17 cellular contexts compared by ENCODE assay signal in the genomic region with DNA sequence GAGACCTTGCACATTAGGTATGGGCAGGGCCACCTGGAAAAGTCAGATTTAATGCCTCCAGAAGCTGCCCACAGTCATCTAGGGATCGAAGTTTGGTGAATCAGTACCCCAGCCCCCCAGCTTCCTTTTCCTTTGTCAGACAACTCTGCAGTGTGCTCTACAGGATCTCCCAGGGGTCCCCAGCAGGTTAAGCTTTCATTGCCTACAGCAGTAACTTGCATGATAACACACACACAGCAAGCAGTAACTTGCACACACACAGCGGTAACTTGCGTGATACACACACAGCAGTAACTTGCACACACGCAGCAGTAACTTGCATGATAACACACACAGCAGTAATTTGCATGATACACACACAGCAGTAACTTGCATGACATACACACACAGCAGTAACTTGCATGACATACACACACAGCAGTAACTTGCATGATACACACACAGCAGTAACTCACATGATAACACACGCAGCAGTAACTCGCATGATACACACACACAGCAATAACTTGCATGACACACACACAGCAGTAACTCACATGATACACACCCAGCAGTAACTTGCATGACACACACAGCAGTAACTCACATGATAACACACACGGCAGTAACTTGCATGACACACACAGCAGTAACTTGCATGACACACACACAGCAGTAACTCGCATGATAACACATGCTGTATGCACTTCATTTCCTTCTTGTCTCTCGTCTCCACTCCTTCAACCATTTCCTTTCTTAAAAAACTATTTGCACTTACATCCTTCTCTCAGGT.
A peak's percentile ranks its signal among the peaks of the same experiment; 100 is the strongest.
DNase-seq lines count a peak whose midpoint lies in the region; TF ChIP-seq lines count a peak whose summit lies in the region.
"Had no signal": no experiment of that assay in that cellular context is flagged by ENCODE, and none has a peak within 500 bp of the region (broad histone marks: within the 10 kb centered on the region; RNA-seq: fewer than 3 reads in every experiment).

No MANE protein-coding gene starts in this region.

- H3K27me3 ChIP-seq in GM23248 (replicated peaks; ENCODE audit: insufficient read depth), result no peaks in the 10 kb centered on the region
- H3K27me3 ChIP-seq in neural progenitor cell, result no peaks in the 10 kb centered on the region
- H3K27me3 ChIP-seq: colonic mucosa, vagina had no signal

- H3K4me1 ChIP-seq in GM23248 (ENCODE audit: insufficient read depth), result peaks cover 16% of the 10 kb centered on the region
- H3K4me1 ChIP-seq in neural progenitor cell, result peaks cover 32% of the 10 kb centered on the region
- H3K4me1 ChIP-seq: colonic mucosa, vagina had no signal

- DNase-seq in GM23248, result peak; percentile 36
- DNase-seq in KBM-7, result peak; percentile 37
- DNase-seq in epithelial cell of esophagus (ENCODE audit: low read depth), result peak; percentile 82
- DNase-seq in neural progenitor cell (ENCODE audit: low spot score), result no peak
- no peak for DNase-seq in ecto neural progenitor cell (ENCODE audit: low spot score)
- DNase-seq in superior temporal gyrus (ENCODE audit: extremely low spot score), result no peak
- no peak for DNase-seq in progenitor cell of endocrine pancreas (ENCODE audit: low spot score, unreplicated experiment)
- DNase-seq: activated CD4-positive, alpha-beta memory T cell treated with anti-CD3 and anti-CD28 coated beads, Interleukin-2, amount 10 ng/mL, durations not matched to agents 7 days and 5 days; activated T-cell treated with anti-CD3 and anti-CD28 coated beads, Interleukin-2, amount 50 U/mL, for 24 hours; colonic mucosa; NCI-H187; NCI-H446; stimulated activated CD4-positive, alpha-beta T cell treated with anti-CD3 and anti-CD28 coated beads, Interleukin-4, amount 100 ng/mL, for 24 hours; substantia nigra; SW 1271 had no signal

- peaks cover 51% of the 10 kb centered on the region for H3K4me1 Mint-ChIP-seq in neural progenitor cell
- peaks cover 28% of the 10 kb centered on the region for H3K4me1 Mint-ChIP-seq in progenitor cell of endocrine pancreas (ENCODE audit: low read depth)
- H3K4me1 Mint-ChIP-seq: activated CD4-positive, alpha-beta memory T cell treated with anti-CD3 and anti-CD28 coated beads, Interleukin-2, amount 10 ng/mL, durations not matched to agents 7 days and 5 days had no signal

- in situ Hi-C loops in GM23248 (cut with MboI) (no loop called here), KBM-7 (cut with MboI; ENCODE audit: low pct_unique_long_range_greater_than_20kb, low sequenced_read_pairs) (no loop called here)

- H3K9me3 ChIP-seq in GM23248 (ENCODE audit: low read depth), result no peaks in the 10 kb centered on the region
- H3K9me3 ChIP-seq in neural progenitor cell (ENCODE audit: low read depth), result no peaks in the 10 kb centered on the region
- H3K9me3 ChIP-seq: colonic mucosa, vagina had no signal

- WGBS in GM23248 (ENCODE audit: low coverage in 1 of 2, low lambda C conversion rate in 2 of 2, missing lambda C conversion rate in 2 of 2), 2 experiments, result 86 to 91% methylated on average over 9 of the region's 9 CpGs

- H2AFZ ChIP-seq in GM23248 (no peak overlapping the region), neural progenitor cell (replicated peaks) (no peak overlapping the region)

- H3K4me3 Mint-ChIP-seq in neural progenitor cell, result no peak overlapping the region
- H3K4me3 Mint-ChIP-seq in progenitor cell of endocrine pancreas (ENCODE audit: low read depth), result no peak overlapping the region
- H3K4me3 Mint-ChIP-seq: activated CD4-positive, alpha-beta memory T cell treated with anti-CD3 and anti-CD28 coated beads, Interleukin-2, amount 10 ng/mL, durations not matched to agents 7 days and 5 days; activated naive CD4-positive, alpha-beta T cell treated with anti-CD3 and anti-CD28 coated beads, Interleukin-2, amount 50 U/mL, for 24 hours; activated T-cell treated with anti-CD3 and anti-CD28 coated beads, Interleukin-2, amount 50 U/mL, for 24 hours had no signal

- H3K9me2 ChIP-seq in GM23248 (ENCODE audit: insufficient read depth), result no peaks in the 10 kb centered on the region

- H3K79me2 ChIP-seq in GM23248 (ENCODE audit: insufficient read depth) (no peaks in the 10 kb centered on the region), neural progenitor cell (ENCODE audit: low read depth) (no peaks in the 10 kb centered on the region)

- H3K36me3 Mint-ChIP-seq in neural progenitor cell (no peaks in the 10 kb centered on the region), progenitor cell of endocrine pancreas (ENCODE audit: insufficient read depth) (no peaks in the 10 kb centered on the region)
- H3K36me3 Mint-ChIP-seq: activated naive CD4-positive, alpha-beta T cell treated with anti-CD3 and anti-CD28 coated beads, Interleukin-2, amount 50 U/mL, for 24 hours had no signal

- H3K9ac ChIP-seq in GM23248 (no peak overlapping the region), neural progenitor cell (no peak overlapping the region)

- no peaks in the 10 kb centered on the region for H3K9me3 Mint-ChIP-seq in neural progenitor cell
- no peaks in the 10 kb centered on the region for H3K9me3 Mint-ChIP-seq in progenitor cell of endocrine pancreas (ENCODE audit: low read depth)
- H3K9me3 Mint-ChIP-seq: activated CD4-positive, alpha-beta memory T cell treated with anti-CD3 and anti-CD28 coated beads, Interleukin-2, amount 10 ng/mL, durations not matched to agents 7 days and 5 days; activated naive CD4-positive, alpha-beta T cell treated with anti-CD3 and anti-CD28 coated beads, Interleukin-2, amount 50 U/mL, for 24 hours; activated T-cell treated with anti-CD3 and anti-CD28 coated beads, Interleukin-2, amount 50 U/mL, for 24 hours had no signal

- peaks cover 20% of the 10 kb centered on the region for H3F3A ChIP-seq in GM23248 (ENCODE audit: insufficient read depth)
- peaks cover 19% of the 10 kb centered on the region for H3F3A ChIP-seq in neural progenitor cell (ENCODE audit: low read depth)

- H3K4me2 ChIP-seq in GM23248 (ENCODE audit: unreplicated experiment), result no peak overlapping the region
- peak overlapping the region; percentile 47 for H3K4me2 ChIP-seq in neural progenitor cell

- no peaks in the 10 kb centered on the region for H4K20me1 ChIP-seq in GM23248 (ENCODE audit: insufficient read depth)
- no peaks in the 10 kb centered on the region for H4K20me1 ChIP-seq in neural progenitor cell (ENCODE audit: low read depth)

- TF ChIP-seq CTCF in epithelial cell of esophagus (IDR thresholded peaks at IDR 0.05; ENCODE audit: insufficient read depth, low read depth, low read length, missing control alignments) (no peak), neural progenitor cell (IDR thresholded peaks at IDR 0.05) (no peak), progenitor cell of endocrine pancreas (IDR thresholded peaks at IDR 0.05; ENCODE audit: unreplicated experiment) (no peak)

- H3K4me3 ChIP-seq in GM23248, result no peak overlapping the region
- no peak overlapping the region for H3K4me3 ChIP-seq in epithelial cell of esophagus (ENCODE audit: low read length)
- no peak overlapping the region for H3K4me3 ChIP-seq in neural progenitor cell
- H3K4me3 ChIP-seq: colonic mucosa, vagina had no signal

- H3K27me3 Mint-ChIP-seq in neural progenitor cell (ENCODE audit: insufficient read depth, low read depth) (peaks cover 17% of the 10 kb centered on the region), progenitor cell of endocrine pancreas (peaks cover 18% of the 10 kb centered on the region)
- H3K27me3 Mint-ChIP-seq: activated naive CD4-positive, alpha-beta T cell treated with anti-CD3 and anti-CD28 coated beads, Interleukin-2, amount 50 U/mL, for 24 hours had no signal

- H3K36me3 ChIP-seq in GM23248 (ENCODE audit: low read depth), result no peaks in the 10 kb centered on the region
- H3K36me3 ChIP-seq in neural progenitor cell, result no peaks in the 10 kb centered on the region
- H3K36me3 ChIP-seq: colonic mucosa, vagina had no signal

- no peak overlapping the region for H3K27ac Mint-ChIP-seq in neural progenitor cell
- no peak overlapping the region for H3K27ac Mint-ChIP-seq in progenitor cell of endocrine pancreas
- H3K27ac Mint-ChIP-seq: activated CD4-positive, alpha-beta memory T cell treated with anti-CD3 and anti-CD28 coated beads, Interleukin-2, amount 10 ng/mL, durations not matched to agents 7 days and 5 days; activated naive CD4-positive, alpha-beta T cell treated with anti-CD3 and anti-CD28 coated beads, Interleukin-2, amount 50 U/mL, for 24 hours; activated T-cell treated with anti-CD3 and anti-CD28 coated beads, Interleukin-2, amount 50 U/mL, for 24 hours had no signal

- H3K27ac ChIP-seq in GM23248 (no peak overlapping the region), neural progenitor cell (no peak overlapping the region)
- H3K27ac ChIP-seq: colonic mucosa, vagina had no signal

Comparison
In these comparisons a context has a peak if more than half of its experiments do, and no peak if none do; other contexts are left out.
1. DNase-seq: peak in GM23248 (single experiment), KBM-7 (single experiment) and epithelial cell of esophagus (single experiment); none in neural progenitor cell (single experiment), ecto neural progenitor cell (single experiment), superior temporal gyrus (single experiment) and progenitor cell of endocrine pancreas (single experiment).